ENCODE assay signal across 13 cellular contexts in genomic region chr9:16868706-16869105, GRCh38. TPM values are rescaled to one million over a fixed set of nuclear protein-coding genes. Genes with fewer than 3 reads are reported as not detected.
A peak's percentile ranks its signal among the peaks of the same experiment; 100 is the strongest.
DNase-seq lines count a peak whose midpoint lies in the region; ATAC-seq and TF ChIP-seq lines count a peak whose summit lies in the region.
"Had no signal": no experiment of that assay in that cellular context is flagged by ENCODE, and none has a peak within 500 bp of the region (broad histone marks: within the 10 kb centered on the region; RNA-seq: fewer than 3 reads in every experiment).

No MANE protein-coding gene starts in this region.

- no peak overlapping the region for H2AFZ ChIP-seq in SK-N-SH (ENCODE audit: low read depth)

- no peaks in the 10 kb centered on the region for H3K9me2 ChIP-seq in SK-N-SH

- TF ChIP-seq RAD21 in SK-N-SH (IDR thresholded peaks at IDR 0.05; ENCODE audit: low read length), result no peak

- H3K4me1 Mint-ChIP-seq in endodermal cell (peaks cover 13% of the 10 kb centered on the region), mesothelial cell of epicardium (peaks cover 62% of the 10 kb centered on the region)
- H3K4me1 Mint-ChIP-seq: activated T-helper 17 cell treated with anti-CD3 and anti-CD28 coated beads, Interleukin-2, amount 50 U/mL, for 72 hours had no signal

- H4K20me1 ChIP-seq in SK-N-SH (ENCODE audit: insufficient read depth), result no peaks in the 10 kb centered on the region

- TF ChIP-seq CTCF in SK-N-SH (IDR thresholded peaks at IDR 0.05) (no peak), endodermal cell (conservative IDR thresholded peaks at IDR 0.05) (no peak), mesothelial cell of epicardium (IDR thresholded peaks at IDR 0.05; ENCODE audit: unreplicated experiment) (no peak), thoracic aorta (IDR thresholded peaks at IDR 0.05) (no peak)

- peak overlapping the region in 1 of 2 experiments; percentile 88; a peak in 3 of 4 replicates for H3K27ac ChIP-seq in SK-N-SH (ENCODE audit: low read depth in 2 of 2, low read length in 1 of 2)
- no peak overlapping the region for H3K27ac ChIP-seq in endodermal cell (ENCODE audit: low read depth, low read length)
- H3K27ac ChIP-seq in thoracic aorta, result peak overlapping the region in 1 of 2 donors; percentile 56
- H3K27ac ChIP-seq: 22Rv1 had no signal

- H3K9me3 ChIP-seq in SK-N-SH (no peaks in the 10 kb centered on the region), endodermal cell (ENCODE audit: control insufficient read depth, low read length) (no peaks in the 10 kb centered on the region), thoracic aorta (no peaks in the 10 kb centered on the region)
- H3K9me3 ChIP-seq: tibial artery had no signal

- peak overlapping the region; percentile 30; the same call in 1 of the 2 replicates for H3K9ac ChIP-seq in SK-N-SH
- H3K9ac ChIP-seq in endodermal cell (ENCODE audit: extremely low read depth, low read length, poor library complexity, severe bottlenecking), result no peak overlapping the region

- peak overlapping the region; percentile 75 to 85; a peak in 3 of 4 replicates for H3K4me3 ChIP-seq in SK-N-SH (ENCODE audit: low read depth in 2 of 2, low read length in 1 of 2)
- peak overlapping the region; percentile 84 for H3K4me3 ChIP-seq in endodermal cell (ENCODE audit: low read length)
- peak overlapping the region; percentile 98 for H3K4me3 ChIP-seq in thoracic aorta

- CTCF ChIA-PET in SK-N-SH (lab: Yijun Ruan, JAX), result no interaction called here

- ATAC-seq in SK-N-SH treated with all-trans-retinoic acid at 6 μM for 48 hours (no peak), thoracic aorta (ENCODE audit: insufficient number of reproducible peaks, low FRiP score, low read depth) (no peak), GM21737 (IDR thresholded peaks at IDR 0.05; ENCODE audit: unreplicated experiment) (no peak), HG02623 (IDR thresholded peaks at IDR 0.05; ENCODE audit: unreplicated experiment) (no peak)
- ATAC-seq: activated CD4-positive, CD25-positive, alpha-beta regulatory T cell treated with anti-CD3 and anti-CD28 coated beads, Interleukin-2, amount 50 U/mL, for 24 hours; activated T-helper 17 cell treated with anti-CD3 and anti-CD28 coated beads, Interleukin-2, amount 50 U/mL, for 72 hours had no signal

- H3K9me3 Mint-ChIP-seq in endodermal cell (no peaks in the 10 kb centered on the region), mesothelial cell of epicardium (no peaks in the 10 kb centered on the region)

- H3K4me3 Mint-ChIP-seq in endodermal cell (no peak overlapping the region), mesothelial cell of epicardium (peak overlapping the region; percentile 93)
- H3K4me3 Mint-ChIP-seq: activated T-helper 17 cell treated with anti-CD3 and anti-CD28 coated beads, Interleukin-2, amount 50 U/mL, for 72 hours had no signal

- peaks cover 53% of the 10 kb centered on the region for H3K79me2 ChIP-seq in SK-N-SH (ENCODE audit: insufficient read depth)

- no peak for TF ChIP-seq EP300 in SK-N-SH (IDR thresholded peaks at IDR 0.05; ENCODE audit: borderline replicate concordance in 1 of 2, low read depth in 1 of 2, low read length in 1 of 2)

- H3K36me3 ChIP-seq in SK-N-SH (replicated peaks in 1 of 2; ENCODE audit: control insufficient read depth in 1 of 2, insufficient read depth in 2 of 2, low read length in 1 of 2) (no peaks in the 10 kb centered on the region), endodermal cell (ENCODE audit: control insufficient read depth, insufficient read depth, low read length) (no peaks in the 10 kb centered on the region), thoracic aorta (no peaks in the 10 kb centered on the region)
- H3K36me3 ChIP-seq: tibial artery had no signal

- DNase-seq in SK-N-SH (no peak), endodermal cell (no peak), mesothelial cell of epicardium (ENCODE audit: low spot score in 2 of 2, unreplicated experiment in 2 of 2) (no peak), thoracic aorta (ENCODE audit: low spot score) (no peak)
- no peak for DNase-seq in activated naive CD4-positive, alpha-beta T cell treated with anti-CD3 and anti-CD28 coated beads, Interleukin-2, amount 50 U/mL, for 16 hours
- DNase-seq: Kasumi-1, tibial artery had no signal

- H3K27me3 ChIP-seq in SK-N-SH (ENCODE audit: insufficient read depth) (no peaks in the 10 kb centered on the region), endodermal cell (ENCODE audit: control insufficient read depth, insufficient read depth, low read length, poor library complexity, severe bottlenecking) (peaks cover 53% of the 10 kb centered on the region), thoracic aorta (replicated peaks; ENCODE audit: insufficient read depth) (no peaks in the 10 kb centered on the region)
- H3K27me3 ChIP-seq: tibial artery had no signal

- peaks cover 53% of the 10 kb centered on the region for H3F3A ChIP-seq in SK-N-SH (replicated peaks; ENCODE audit: insufficient read depth)

- H3K4me1 ChIP-seq in SK-N-SH (ENCODE audit: control insufficient read depth in 1 of 2, insufficient read depth in 2 of 2, low read depth in 1 of 2, low read length in 1 of 2) (peaks cover 4 to 11% of the 10 kb centered on the region in 2 experiments), endodermal cell (ENCODE audit: control insufficient read depth, insufficient read depth, low read length) (peaks cover 6% of the 10 kb centered on the region), thoracic aorta (ENCODE audit: control insufficient read depth in 1 of 2, low read depth in 2 of 2) (peaks cover 6 to 45% of the 10 kb centered on the region in 2 donors)

- POLR2A ChIA-PET in SK-N-SH (lab: Yijun Ruan, JAX), result interaction anchor here (0.8 kb wide), 1 partner anchor 1447 kb away, joined by 3 read pairs; no protein-coding TSS in a partner anchor

- H3K27ac Mint-ChIP-seq in endodermal cell (no peak overlapping the region), mesothelial cell of epicardium (peak overlapping the region; percentile 67)
- H3K27ac Mint-ChIP-seq: activated T-helper 17 cell treated with anti-CD3 and anti-CD28 coated beads, Interleukin-2, amount 50 U/mL, for 72 hours had no signal

- H3K27me3 Mint-ChIP-seq in endodermal cell (ENCODE audit: insufficient read depth) (peaks cover 43% of the 10 kb centered on the region), mesothelial cell of epicardium (ENCODE audit: low read depth) (no peaks in the 10 kb centered on the region)

- H3K36me3 Mint-ChIP-seq in endodermal cell (ENCODE audit: low read depth), result no peaks in the 10 kb centered on the region
- no peaks in the 10 kb centered on the region for H3K36me3 Mint-ChIP-seq in mesothelial cell of epicardium

- WGBS in SK-N-SH (ENCODE audit: low lambda C conversion rate), result 84% methylated on average over 5 of the region's 5 CpGs
- WGBS in endodermal cell (ENCODE audit: insufficient coverage in 1 of 2, insufficient read length in 1 of 2), 2 experiments, result 79 to 80% methylated on average over 3 to 4 of the region's 5 CpGs

- H3K4me2 ChIP-seq in SK-N-SH, result peak overlapping the region; percentile 98

TF ChIP-seq in SK-N-SH, 30 proteins besides CTCF, POLR2A, EP300 and RAD21 (continues in another document):
- TF ChIP-seq EZH2phosphoT487 (IDR thresholded peaks at IDR 0.05; ENCODE audit: borderline replicate concordance, low read depth), result no peak
- TF ChIP-seq, protein P1, sequence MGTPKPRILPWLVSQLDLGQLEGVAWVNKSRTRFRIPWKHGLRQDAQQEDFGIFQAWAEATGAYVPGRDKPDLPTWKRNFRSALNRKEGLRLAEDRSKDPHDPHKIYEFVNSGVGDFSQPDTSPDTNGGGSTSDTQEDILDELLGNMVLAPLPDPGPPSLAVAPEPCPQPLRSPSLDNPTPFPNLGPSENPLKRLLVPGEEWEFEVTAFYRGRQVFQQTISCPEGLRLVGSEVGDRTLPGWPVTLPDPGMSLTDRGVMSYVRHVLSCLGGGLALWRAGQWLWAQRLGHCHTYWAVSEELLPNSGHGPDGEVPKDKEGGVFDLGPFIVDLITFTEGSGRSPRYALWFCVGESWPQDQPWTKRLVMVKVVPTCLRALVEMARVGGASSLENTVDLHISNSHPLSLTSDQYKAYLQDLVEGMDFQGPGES (IDR thresholded peaks at IDR 0.05; ENCODE audit: low read depth, low read length), result no peak
- no peak for TF ChIP-seq RCOR1 (IDR thresholded peaks at IDR 0.05; ENCODE audit: low read length)
- TF ChIP-seq TCF12 (IDR thresholded peaks at IDR 0.05), result no peak

TF ChIP-seq in SK-N-SH treated with all-trans-retinoic acid at 6 μM for 48 hours, 23 proteins besides CTCF, POLR2A, EP300 and RAD21 (continues in another document):
- TF ChIP-seq ESRRG (CRISPR knock-in tag; IDR thresholded peaks at IDR 0.05), result no peak
- no peak for TF ChIP-seq ISL1 (CRISPR knock-in tag; IDR thresholded peaks at IDR 0.05)
- no peak for TF ChIP-seq ZC3H10 (CRISPR knock-in tag; IDR thresholded peaks at IDR 0.05)
- no peak for TF ChIP-seq SNAI2 (CRISPR knock-in tag; IDR thresholded peaks at IDR 0.05)
- no peak for TF ChIP-seq OSR1 (CRISPR knock-in tag; IDR thresholded peaks at IDR 0.05)
- TF ChIP-seq TCF4 (CRISPR knock-in tag; IDR thresholded peaks at IDR 0.05; ENCODE audit: borderline replicate concordance), result no peak
- TF ChIP-seq, protein P2, sequence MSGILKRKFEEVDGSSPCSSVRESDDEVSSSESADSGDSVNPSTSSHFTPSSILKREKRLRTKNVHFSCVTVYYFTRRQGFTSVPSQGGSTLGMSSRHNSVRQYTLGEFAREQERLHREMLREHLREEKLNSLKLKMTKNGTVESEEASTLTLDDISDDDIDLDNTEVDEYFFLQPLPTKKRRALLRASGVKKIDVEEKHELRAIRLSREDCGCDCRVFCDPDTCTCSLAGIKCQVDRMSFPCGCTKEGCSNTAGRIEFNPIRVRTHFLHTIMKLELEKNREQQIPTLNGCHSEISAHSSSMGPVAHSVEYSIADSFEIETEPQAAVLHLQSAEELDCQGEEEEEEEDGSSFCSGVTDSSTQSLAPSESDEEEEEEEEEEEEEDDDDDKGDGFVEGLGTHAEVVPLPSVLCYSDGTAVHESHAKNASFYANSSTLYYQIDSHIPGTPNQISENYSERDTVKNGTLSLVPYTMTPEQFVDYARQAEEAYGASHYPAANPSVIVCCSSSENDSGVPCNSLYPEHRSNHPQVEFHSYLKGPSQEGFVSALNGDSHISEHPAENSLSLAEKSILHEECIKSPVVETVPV (CRISPR knock-in tag; IDR thresholded peaks at IDR 0.05), result no peak
- no peak for TF ChIP-seq ZNF70 (CRISPR knock-in tag; IDR thresholded peaks at IDR 0.05)
- no peak for TF ChIP-seq ZNF565 (CRISPR knock-in tag; conservative IDR thresholded peaks at IDR 0.05; ENCODE audit: low read depth)

RNA-seq across cellular contexts. Expression of gene BNC2, which starts 1.8 kb away (rescaled TPM):
- 8.8 and 9.6 TPM in 2 replicates for polyA plus RNA-seq in SK-N-SH (2012; rRNA removed)
- 6.6 and 7.3 TPM in 2 replicates for polyA plus RNA-seq in SK-N-SH (2012; cell fraction: cytosol; rRNA removed)
- 13.2 and 19.0 TPM in 2 replicates for polyA plus RNA-seq in SK-N-SH (2012; cell fraction: nucleus; rRNA removed)
- total RNA-seq in endodermal cell (10 to 100 TPM in 1 of 2 donors, 1 to 10 TPM in 1; 3.0 to 10.5 TPM), mesothelial cell of epicardium (45.1 to 52.1 TPM (median 46.4 TPM) in 3 replicates), thoracic aorta (10 to 100 TPM; 16.1 to 16.9 TPM)
- polyA plus RNA-seq in endodermal cell (2013, experiment 1 of 2), result 8.1 TPM
- 8.7 TPM for polyA plus RNA-seq in endodermal cell (2013, experiment 2 of 2)
- total RNA-seq: activated T-helper 17 cell treated with anti-CD3 and anti-CD28 coated beads, Interleukin-2, amount 50 U/mL, for 72 hours had no signal
